ENCODE assay signal across 25 cellular contexts in the genomic region with DNA sequence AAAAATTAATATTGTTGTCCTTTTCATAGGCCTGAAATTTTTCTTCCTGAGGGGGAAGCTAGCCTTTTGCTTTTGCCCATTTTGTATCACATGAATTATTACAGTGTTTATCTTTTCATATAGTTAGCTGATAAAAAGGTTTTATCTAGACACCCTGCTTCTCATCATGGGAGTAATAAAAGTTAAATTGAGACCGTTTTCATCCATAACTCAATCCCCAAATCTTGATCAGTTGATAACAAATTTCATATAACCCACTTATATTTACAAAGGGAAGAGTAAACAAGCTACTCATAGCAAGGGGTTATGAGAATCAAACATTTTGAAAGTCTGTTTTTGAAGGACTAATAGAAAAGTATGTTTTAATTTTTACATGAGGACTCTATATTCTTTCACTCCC. TPM values are rescaled to one million over a fixed set of nuclear protein-coding genes. Genes with fewer than 3 reads are reported as not detected.
DNase-seq lines count a peak whose midpoint lies in the region; ATAC-seq, FAIRE-seq and TF ChIP-seq lines count a peak whose summit lies in the region.
"Had no signal": no experiment of that assay in that cellular context is flagged by ENCODE, and none has a peak within 500 bp of the region (broad histone marks: within the 10 kb centered on the region; RNA-seq: fewer than 3 reads in every experiment).

No MANE protein-coding gene starts in this region.

- intact Hi-C loops in kidney (cut with DNase I): no loop called here

- POLR2A ChIA-PET in A549 (lab: Yijun Ruan, JAX): no interaction called here

- no peak overlapping the region for H3K4me2 ChIP-seq in A549
- H3K4me2 ChIP-seq: BLaER1 had no signal

- no peaks in the 10 kb centered on the region for H3K4me1 ChIP-seq in A549
- no peaks in the 10 kb centered on the region for H3K4me1 ChIP-seq in kidney (ENCODE audit: control insufficient read depth in 1 of 2, insufficient read depth in 1 of 2, low read depth in 1 of 2, low read length in 2 of 2)
- H3K4me1 ChIP-seq: BE2C, BLaER1, Caco-2 had no signal

- H3K27ac ChIP-seq in A549 (no peak overlapping the region), kidney (ENCODE audit: low read depth in 2 of 2, low read length in 2 of 2) (no peak overlapping the region)
- H3K27ac ChIP-seq: 22Rv1, BLaER1 had no signal

- peaks cover 0 to 7% (median 7%) of the 10 kb centered on the region in 3 donors for H3K27me3 Mint-ChIP-seq in immature natural killer cell (ENCODE audit: low read depth in 3 of 3)
- H3K27me3 Mint-ChIP-seq: CD4-positive, CD25-positive, alpha-beta regulatory T cell had no signal

- TF ChIP-seq CTCF in A549 (IDR thresholded peaks at IDR 0.05) (no peak), kidney (IDR thresholded peaks at IDR 0.05; ENCODE audit: borderline replicate concordance, extremely low read depth, insufficient read depth) (no peak)

- TF ChIP-seq POLR2A in A549 (IDR thresholded peaks at IDR 0.05; ENCODE audit: low read length): no peak

- no peak for ATAC-seq in A549
- ATAC-seq in SK-N-SH treated with all-trans-retinoic acid at 6 μM for 48 hours: no peak

- no peak overlapping the region for H3K27ac Mint-ChIP-seq in immature natural killer cell
- H3K27ac Mint-ChIP-seq: CD14-positive monocyte; CD4-positive, alpha-beta memory T cell; CD4-positive, CD25-positive, alpha-beta regulatory T cell; CD8-positive, alpha-beta memory T cell had no signal

- peaks cover 0 to 2% (median 0%) of the 10 kb centered on the region in 6 donors for H3K9me3 Mint-ChIP-seq in immature natural killer cell

- no peaks in the 10 kb centered on the region for H3K36me3 Mint-ChIP-seq in immature natural killer cell
- H3K36me3 Mint-ChIP-seq: CD14-positive monocyte; CD4-positive, alpha-beta memory T cell; CD4-positive, CD25-positive, alpha-beta regulatory T cell; CD8-positive, alpha-beta memory T cell had no signal

- no peak for TF ChIP-seq EP300 in A549 (IDR thresholded peaks at IDR 0.05)

- H3K9me3 ChIP-seq in A549 (no peaks in the 10 kb centered on the region), kidney (ENCODE audit: control insufficient read depth in 1 of 2, low read length in 2 of 2) (no peaks in the 10 kb centered on the region)
- H3K9me3 ChIP-seq: BE2C, BLaER1, Caco-2 had no signal

- CTCF ChIA-PET in A549 (lab: Yijun Ruan, JAX): interaction anchor here (1.2 to 1.8 kb wide), 2 partner anchors 9 to 11 kb away, joined by 5 to 7 read pairs; no protein-coding TSS in a partner anchor

- WGBS in A549 (ENCODE audit: missing lambda C conversion rate): 4% methylated on average over 1 of the region's 1 CpG

- FAIRE-seq in A549 (lab: Jason Lieb, UNC) (peak; percentile 97), kidney (lab: Jason Lieb, UNC) (peak; percentile 39)
- FAIRE-seq: D721Med, G401.6, GM12891, GM19239 had no signal

- no peaks in the 10 kb centered on the region for H3K36me3 ChIP-seq in kidney (ENCODE audit: control insufficient read depth in 1 of 2, insufficient read depth in 2 of 2, low read length in 2 of 2)
- H3K36me3 ChIP-seq: BE2C, BLaER1 had no signal

- no peak for TF ChIP-seq RAD21 in A549 (conservative IDR thresholded peaks at IDR 0.05 in 1 of 2, IDR thresholded peaks at IDR 0.05 in 1 of 2)

- H3K4me3 ChIP-seq in A549 (no peak overlapping the region), kidney (ENCODE audit: low read length in 2 of 2) (no peak overlapping the region)
- H3K4me3 ChIP-seq: BLaER1 had no signal

- DNase-seq in A549 (ENCODE audit: low read depth in 1 of 2, low spot score in 1 of 2) (no peak), kidney (no peak), COLO668 (lab: John Stamatoyannopoulos, UW; ENCODE audit: unreplicated experiment) (no peak), immature natural killer cell (no peak)
- DNase-seq: ACHN; BE2C; C1 segment of cervical spinal cord; Caco-2; Calu3; CD4-positive, alpha-beta memory T cell; CD4-positive, CD25-positive, alpha-beta regulatory T cell; CD8-positive, alpha-beta memory T cell; DMS79 treated with DMSO at 0.1 percent for 48 hours; GF-D8 had no signal

- no peak overlapping the region for H3K4me3 Mint-ChIP-seq in immature natural killer cell
- H3K4me3 Mint-ChIP-seq: CD14-positive monocyte; CD4-positive, alpha-beta memory T cell; CD4-positive, CD25-positive, alpha-beta regulatory T cell; CD8-positive, alpha-beta memory T cell had no signal

- no peaks in the 10 kb centered on the region for H3K4me1 Mint-ChIP-seq in immature natural killer cell
- H3K4me1 Mint-ChIP-seq: CD14-positive monocyte; CD4-positive, alpha-beta memory T cell; CD4-positive, CD25-positive, alpha-beta regulatory T cell; CD8-positive, alpha-beta memory T cell had no signal

- no peak overlapping the region for H3K9ac ChIP-seq in kidney (ENCODE audit: low read length in 2 of 2)
- H3K9ac ChIP-seq: BLaER1 had no signal

TF ChIP-seq in A549, 52 proteins besides CTCF, POLR2A, EP300 and RAD21:
- TF ChIP-seq RFX5 (IDR thresholded peaks at IDR 0.05): no peak
- no peak for TF ChIP-seq MYC (IDR thresholded peaks at IDR 0.05; ENCODE audit: borderline replicate concordance, low read length)
- TF ChIP-seq SREBF2 (IDR thresholded peaks at IDR 0.05): no peak
- no peak for TF ChIP-seq CHD2 (IDR thresholded peaks at IDR 0.05; ENCODE audit: low read length, partially characterized antibody)
- TF ChIP-seq, protein P1, sequence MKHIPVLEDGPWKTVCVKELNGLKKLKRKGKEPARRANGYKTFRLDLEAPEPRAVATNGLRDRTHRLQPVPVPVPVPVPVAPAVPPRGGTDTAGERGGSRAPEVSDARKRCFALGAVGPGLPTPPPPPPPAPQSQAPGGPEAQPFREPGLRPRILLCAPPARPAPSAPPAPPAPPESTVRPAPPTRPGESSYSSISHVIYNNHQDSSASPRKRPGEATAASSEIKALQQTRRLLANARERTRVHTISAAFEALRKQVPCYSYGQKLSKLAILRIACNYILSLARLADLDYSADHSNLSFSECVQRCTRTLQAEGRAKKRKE (CRISPR knock-in tag; IDR thresholded peaks at IDR 0.05; ENCODE audit: low read depth): no peak
- TF ChIP-seq ZC3H11A (IDR thresholded peaks at IDR 0.05): no peak

TF ChIP-seq in SK-N-SH treated with all-trans-retinoic acid at 6 μM for 48 hours, 23 proteins besides CTCF, POLR2A, EP300 and RAD21:
- peak; percentile 20; the same call in 1 of the 2 replicates for TF ChIP-seq TCF4 (CRISPR knock-in tag; IDR thresholded peaks at IDR 0.05; ENCODE audit: borderline replicate concordance)
- TF ChIP-seq, protein P2, sequence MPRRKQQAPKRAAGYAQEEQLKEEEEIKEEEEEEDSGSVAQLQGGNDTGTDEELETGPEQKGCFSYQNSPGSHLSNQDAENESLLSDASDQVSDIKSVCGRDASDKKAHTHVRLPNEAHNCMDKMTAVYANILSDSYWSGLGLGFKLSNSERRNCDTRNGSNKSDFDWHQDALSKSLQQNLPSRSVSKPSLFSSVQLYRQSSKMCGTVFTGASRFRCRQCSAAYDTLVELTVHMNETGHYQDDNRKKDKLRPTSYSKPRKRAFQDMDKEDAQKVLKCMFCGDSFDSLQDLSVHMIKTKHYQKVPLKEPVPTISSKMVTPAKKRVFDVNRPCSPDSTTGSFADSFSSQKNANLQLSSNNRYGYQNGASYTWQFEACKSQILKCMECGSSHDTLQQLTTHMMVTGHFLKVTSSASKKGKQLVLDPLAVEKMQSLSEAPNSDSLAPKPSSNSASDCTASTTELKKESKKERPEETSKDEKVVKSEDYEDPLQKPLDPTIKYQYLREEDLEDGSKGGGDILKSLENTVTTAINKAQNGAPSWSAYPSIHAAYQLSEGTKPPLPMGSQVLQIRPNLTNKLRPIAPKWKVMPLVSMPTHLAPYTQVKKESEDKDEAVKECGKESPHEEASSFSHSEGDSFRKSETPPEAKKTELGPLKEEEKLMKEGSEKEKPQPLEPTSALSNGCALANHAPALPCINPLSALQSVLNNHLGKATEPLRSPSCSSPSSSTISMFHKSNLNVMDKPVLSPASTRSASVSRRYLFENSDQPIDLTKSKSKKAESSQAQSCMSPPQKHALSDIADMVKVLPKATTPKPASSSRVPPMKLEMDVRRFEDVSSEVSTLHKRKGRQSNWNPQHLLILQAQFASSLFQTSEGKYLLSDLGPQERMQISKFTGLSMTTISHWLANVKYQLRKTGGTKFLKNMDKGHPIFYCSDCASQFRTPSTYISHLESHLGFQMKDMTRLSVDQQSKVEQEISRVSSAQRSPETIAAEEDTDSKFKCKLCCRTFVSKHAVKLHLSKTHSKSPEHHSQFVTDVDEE (CRISPR knock-in tag; IDR thresholded peaks at IDR 0.05): no peak

RNA-seq across cellular contexts. Expression of a gene that starts 23.5 kb away (rescaled TPM):
- polyA plus RNA-seq in A549 (2011; rRNA removed) (not detected in 2 replicates), A549 (2017; fragmentation: RNase III; extraction: RNeasy Plus Mini Kit Qiagen cat#74134 plus additional on column Dnase treatment) (not detected in 3 replicates), kidney (ENCODE audit: insufficient read depth, low read depth, low replicate concordance) (not detected), immature natural killer cell (not detected)
- not detected in 2 replicates for polyA plus RNA-seq in A549 (2012; cell fraction: cytosol; rRNA removed)
- not detected in 2 replicates for polyA plus RNA-seq in A549 (2012; cell fraction: nucleus; rRNA removed)
- polyA minus RNA-seq in A549 (2011; rRNA and poly(A)+ RNA removed): not detected in 2 replicates
- 0.09 TPM for total RNA-seq in kidney
- total RNA-seq: A172; A673; Caco-2; Calu3; CD4-positive, alpha-beta memory T cell; CD4-positive, CD25-positive, alpha-beta regulatory T cell; CD8-positive, alpha-beta memory T cell had no signal
- polyA plus RNA-seq: AG04450; CD14-positive monocyte; CD4-positive, alpha-beta memory T cell; CD4-positive, CD25-positive, alpha-beta regulatory T cell; CD8-positive, alpha-beta memory T cell had no signal
